Comparison of ENCODE assay signal across 15 cellular contexts in the genomic region with DNA sequence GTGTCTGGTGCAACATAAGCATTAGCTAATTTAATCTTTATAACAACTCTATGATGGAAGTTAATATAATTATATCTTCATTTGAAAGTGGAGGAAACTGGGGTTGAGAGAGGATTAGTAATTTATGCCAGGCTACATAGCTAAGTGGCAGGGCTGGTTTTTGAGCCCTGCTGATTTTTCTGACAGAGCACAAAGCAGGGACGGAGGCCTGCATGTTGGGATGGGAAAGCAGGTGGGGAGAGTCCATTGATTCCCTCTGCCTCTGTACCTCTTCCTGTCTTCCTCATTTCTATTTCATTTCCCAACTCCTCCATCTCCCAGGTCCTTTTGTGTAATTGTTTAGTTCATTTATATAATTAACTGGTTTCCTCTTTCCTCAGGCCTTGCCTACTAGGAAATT.
"Had no signal": no experiment of that assay in that cellular context is flagged by ENCODE, and none has a peak within 500 bp of the region (broad histone marks: within the 10 kb centered on the region; RNA-seq: fewer than 3 reads in every experiment).

No MANE protein-coding gene starts in this region.

- H3K4me1 Mint-ChIP-seq: activated B cell treated with CpG ODN at 0.5 μM for 24 hours, natural killer cell had no signal

- H3K4me3 Mint-ChIP-seq: activated B cell treated with CpG ODN at 0.5 μM for 24 hours; activated T-cell treated with anti-CD3 and anti-CD28 coated beads, Interleukin-2, amount 50 U/mL, for 72 hours; memory B cell; natural killer cell; stimulated activated naive CD8-positive, alpha-beta T cell treated with anti-CD3 and anti-CD28 coated beads, Interleukin-15, amount 100 ng/mL, for 72 hours had no signal

- H3K9me3 Mint-ChIP-seq: activated B cell treated with CpG ODN at 0.5 μM for 24 hours; activated naive CD4-positive, alpha-beta T cell treated with anti-CD3 and anti-CD28 coated beads, Interleukin-2, amount 50 U/mL, for 72 hours; natural killer cell; stimulated activated naive CD8-positive, alpha-beta T cell treated with anti-CD3 and anti-CD28 coated beads, Interleukin-15, amount 100 ng/mL, for 72 hours had no signal

- ATAC-seq: activated naive CD4-positive, alpha-beta T cell treated with anti-CD3 and anti-CD28 coated beads, Interleukin-2, amount 50 U/mL, for 72 hours; activated T-cell treated with anti-CD3 and anti-CD28 coated beads, Interleukin-2, amount 50 U/mL, for 72 hours; gastroesophageal sphincter; heart right ventricle; natural killer cell; stimulated activated naive CD8-positive, alpha-beta T cell treated with anti-CD3 and anti-CD28 coated beads, Interleukin-15, amount 100 ng/mL, for 72 hours had no signal

- H3K36me3 Mint-ChIP-seq: activated naive CD4-positive, alpha-beta T cell treated with anti-CD3 and anti-CD28 coated beads, Interleukin-2, amount 50 U/mL, for 72 hours; memory B cell; natural killer cell had no signal

- H3K36me3 ChIP-seq: gastroesophageal sphincter, heart right ventricle, right lobe of liver had no signal

- DNase-seq: activated B cell treated with CpG ODN at 0.5 μM for 24 hours; activated CD4-positive, alpha-beta T cell treated with anti-CD3 and anti-CD28 coated beads for 48 hours; activated CD8-positive, alpha-beta memory T cell treated with anti-CD3 and anti-CD28 coated beads, Interleukin-2, amount 50 U/mL, for 48 hours; activated gamma-delta T cell; activated T-cell treated with anti-CD3 and anti-CD28 coated beads, Interleukin-2, amount 50 U/mL, for 72 hours; dorsolateral prefrontal cortex; heart right ventricle; natural killer cell; occipital lobe; right lobe of liver; stimulated activated naive CD8-positive, alpha-beta T cell treated with anti-CD3 and anti-CD28 coated beads, Interleukin-15, amount 100 ng/mL, for 72 hours; T-helper 2 cell had no signal

- H3K27me3 ChIP-seq: gastroesophageal sphincter, heart right ventricle, right lobe of liver had no signal

- H3K27me3 Mint-ChIP-seq: activated B cell treated with CpG ODN at 0.5 μM for 24 hours; memory B cell; stimulated activated naive CD8-positive, alpha-beta T cell treated with anti-CD3 and anti-CD28 coated beads, Interleukin-15, amount 100 ng/mL, for 72 hours had no signal

- H3K27ac Mint-ChIP-seq: activated B cell treated with CpG ODN at 0.5 μM for 24 hours; activated naive CD4-positive, alpha-beta T cell treated with anti-CD3 and anti-CD28 coated beads, Interleukin-2, amount 50 U/mL, for 72 hours; activated T-cell treated with anti-CD3 and anti-CD28 coated beads, Interleukin-2, amount 50 U/mL, for 72 hours; memory B cell; natural killer cell; stimulated activated naive CD8-positive, alpha-beta T cell treated with anti-CD3 and anti-CD28 coated beads, Interleukin-15, amount 100 ng/mL, for 72 hours had no signal

- H3K4me3 ChIP-seq: dorsolateral prefrontal cortex, gastroesophageal sphincter, heart right ventricle, right lobe of liver had no signal

- H3K9me3 ChIP-seq: gastroesophageal sphincter, heart right ventricle, right lobe of liver had no signal
